Comparison of ENCODE assay signal across 25 cellular contexts in genomic region chr18:24811963-24812681, GRCh38.
DNase-seq lines count a peak whose midpoint lies in the region; ATAC-seq and TF ChIP-seq lines count a peak whose summit lies in the region.
"Had no signal": no experiment of that assay in that cellular context is flagged by ENCODE, and none has a peak within 500 bp of the region (broad histone marks: within the 10 kb centered on the region; RNA-seq: fewer than 3 reads in every experiment).

No MANE protein-coding gene starts in this region.

- no peak overlapping the region for H3K4me3 ChIP-seq in HFF-Myc (replicated peaks; ENCODE audit: low read depth, low read length)
- H3K4me3 ChIP-seq: GM12878, GM23338, HAP-1, K562, SK-N-MC had no signal

- peak; percentile 25 for DNase-seq in HFF-Myc (ENCODE audit: extremely low read depth, low read depth)
- DNase-seq in fibroblast of gingiva (ENCODE audit: low read depth) = peak; percentile 41
- no peak for DNase-seq in nucleus accumbens (lab: John Stamatoyannopoulos, UW)
- DNase-seq in A172 (ENCODE audit: low spot score) = no peak
- no peak for DNase-seq in NCI-H2107 treated with DMSO at 0.1 percent for 48 hours (lab: John Stamatoyannopoulos, UW; ENCODE audit: unreplicated experiment)
- DNase-seq: ACHN; DND-41; MM.1S; NCI-H1048; NCI-H1417 treated with DMSO at 0.1 percent for 48 hours; NCI-H187 treated with DMSO at 0.1 percent for 48 hours; NCI-H2107; NCI-H510A treated with DMSO at 0.1 percent for 48 hours; NCI-H774; NK-92 treated with Interleukin-12 subunit alpha and Interleukin-12 subunit beta, amount 100 ng/mL, for 24 hours; SHP77 treated with DMSO at 0.1 percent for 48 hours had no signal

- H3K27me3 Mint-ChIP-seq in nephron (ENCODE audit: low read depth) = no peaks in the 10 kb centered on the region
- H3K27me3 Mint-ChIP-seq: B cell had no signal

- no peak for TF ChIP-seq CTCF in HFF-Myc (IDR thresholded peaks at IDR 0.05; ENCODE audit: low read depth, low read length, missing control alignments)
- TF ChIP-seq CTCF in nephron (IDR thresholded peaks at IDR 0.05; ENCODE audit: unreplicated experiment in 3 of 3) = no peak

- peaks cover 46% of the 10 kb centered on the region for H3K4me1 Mint-ChIP-seq in nephron
- H3K4me1 Mint-ChIP-seq: B cell had no signal

- no peak overlapping the region for H3K4me3 Mint-ChIP-seq in nephron
- H3K4me3 Mint-ChIP-seq: B cell, GM23338 had no signal

- peak overlapping the region; percentile 87 to 95 (median 89) for H3K27ac Mint-ChIP-seq in nephron
- H3K27ac Mint-ChIP-seq: B cell, GM23338 had no signal

- peaks cover 9% of the 10 kb centered on the region for H3K36me3 Mint-ChIP-seq in nephron (ENCODE audit: low read depth)

- peaks cover 15% of the 10 kb centered on the region for H3K9me3 Mint-ChIP-seq in nephron
- H3K9me3 Mint-ChIP-seq: GM23338 had no signal

- no peak for ATAC-seq in HG03460 (IDR thresholded peaks at IDR 0.05; ENCODE audit: unreplicated experiment)
- ATAC-seq: GM12878, GM23338, HepG2, K562 had no signal

Comparison
In these comparisons a context has a peak if more than half of its experiments do, and no peak if none do; other contexts are left out.
1. DNase-seq: peak in HFF-Myc (single experiment) and fibroblast of gingiva (single experiment); none in nucleus accumbens (0 of 56), A172 (single experiment) and NCI-H2107 treated with DMSO at 0.1 percent for 48 hours (single experiment).